Comparison of ENCODE assay signal across 24 cellular contexts in the genomic region with DNA sequence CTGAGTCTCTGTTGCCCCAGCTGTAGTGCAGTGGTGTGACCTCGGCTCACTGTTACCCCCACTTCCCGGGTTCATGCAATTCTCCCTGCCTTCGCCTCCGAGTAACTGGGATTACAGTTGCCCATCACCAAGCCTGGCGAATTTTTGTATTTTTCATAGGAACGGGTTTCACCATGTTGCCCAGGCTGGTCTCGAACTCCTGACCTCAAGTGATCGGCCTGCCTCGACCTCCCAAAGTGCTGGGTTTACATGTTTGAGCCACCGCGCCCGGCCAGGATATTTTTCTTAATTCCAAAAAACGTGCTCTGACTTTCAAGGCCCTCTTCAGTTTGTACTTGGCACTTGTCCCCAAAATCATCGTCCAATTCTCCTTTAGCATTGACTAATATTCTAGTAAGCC.
"Had no signal": no experiment of that assay in that cellular context is flagged by ENCODE, and none has a peak within 500 bp of the region (broad histone marks: within the 10 kb centered on the region; RNA-seq: fewer than 3 reads in every experiment).

No MANE protein-coding gene starts in this region.

- H3K36me3 ChIP-seq: colonic mucosa, esophagus muscularis mucosa, esophagus squamous epithelium, gastrocnemius medialis, gastroesophageal sphincter, heart left ventricle, heart right ventricle had no signal

- H3K4me3 Mint-ChIP-seq: dendritic cell treated with granulocyte-macrophage colony-stimulating factor and Interleukin-4, amounts not matched to agents 40 ng/mL and 50 ng/mL, for 4 days; effector memory CD8-positive, alpha-beta T cell; endodermal cell had no signal

- H3K27ac ChIP-seq: colonic mucosa, coronary artery, dorsolateral prefrontal cortex, esophagus muscularis mucosa, esophagus squamous epithelium, foreskin keratinocyte, gastrocnemius medialis, gastroesophageal sphincter, heart left ventricle, heart right ventricle had no signal

- H3K27me3 Mint-ChIP-seq: dendritic cell treated with granulocyte-macrophage colony-stimulating factor and Interleukin-4, amounts not matched to agents 40 ng/mL and 50 ng/mL, for 4 days; effector memory CD8-positive, alpha-beta T cell had no signal

- H3K9me3 ChIP-seq: colonic mucosa, esophagus muscularis mucosa, esophagus squamous epithelium, gastrocnemius medialis, gastroesophageal sphincter, heart right ventricle had no signal

- H3K9me3 Mint-ChIP-seq: dendritic cell treated with granulocyte-macrophage colony-stimulating factor and Interleukin-4, amounts not matched to agents 40 ng/mL and 50 ng/mL, for 4 days; endodermal cell had no signal

- H3K27ac Mint-ChIP-seq: dendritic cell treated with granulocyte-macrophage colony-stimulating factor and Interleukin-4, amounts not matched to agents 40 ng/mL and 50 ng/mL, for 4 days; effector memory CD8-positive, alpha-beta T cell had no signal

- H3K4me1 ChIP-seq: colonic mucosa, esophagus muscularis mucosa, esophagus squamous epithelium, foreskin keratinocyte, gastrocnemius medialis, gastroesophageal sphincter, heart left ventricle, heart right ventricle had no signal

- ATAC-seq: effector memory CD8-positive, alpha-beta T cell; esophagus mucosa; gastrocnemius medialis; gastroesophageal sphincter; heart left ventricle; heart right ventricle had no signal

- DNase-seq: colonic mucosa; cortex of kidney; dermis blood vessel endothelial cell; dorsolateral prefrontal cortex; effector CD4-positive, alpha-beta T cell; effector CD8-positive, alpha-beta T cell; effector memory CD4-positive, alpha-beta T cell; effector memory CD8-positive, alpha-beta T cell; endodermal cell; erythroblast; esophagus squamous epithelium; foreskin fibroblast; foreskin keratinocyte; foreskin melanocyte; gastrocnemius medialis; glutamatergic neuron; head of caudate nucleus; heart left ventricle; heart right ventricle had no signal

- H3K27me3 ChIP-seq: colonic mucosa, dorsolateral prefrontal cortex, esophagus muscularis mucosa, esophagus squamous epithelium, foreskin keratinocyte, gastrocnemius medialis, gastroesophageal sphincter, heart left ventricle, heart right ventricle had no signal

- H3K4me3 ChIP-seq: colonic mucosa, coronary artery, dorsolateral prefrontal cortex, esophagus muscularis mucosa, esophagus squamous epithelium, gastrocnemius medialis, gastroesophageal sphincter, heart left ventricle, heart right ventricle had no signal
